Comparison of ENCODE assay signal across 8 cellular contexts in the genomic region with DNA sequence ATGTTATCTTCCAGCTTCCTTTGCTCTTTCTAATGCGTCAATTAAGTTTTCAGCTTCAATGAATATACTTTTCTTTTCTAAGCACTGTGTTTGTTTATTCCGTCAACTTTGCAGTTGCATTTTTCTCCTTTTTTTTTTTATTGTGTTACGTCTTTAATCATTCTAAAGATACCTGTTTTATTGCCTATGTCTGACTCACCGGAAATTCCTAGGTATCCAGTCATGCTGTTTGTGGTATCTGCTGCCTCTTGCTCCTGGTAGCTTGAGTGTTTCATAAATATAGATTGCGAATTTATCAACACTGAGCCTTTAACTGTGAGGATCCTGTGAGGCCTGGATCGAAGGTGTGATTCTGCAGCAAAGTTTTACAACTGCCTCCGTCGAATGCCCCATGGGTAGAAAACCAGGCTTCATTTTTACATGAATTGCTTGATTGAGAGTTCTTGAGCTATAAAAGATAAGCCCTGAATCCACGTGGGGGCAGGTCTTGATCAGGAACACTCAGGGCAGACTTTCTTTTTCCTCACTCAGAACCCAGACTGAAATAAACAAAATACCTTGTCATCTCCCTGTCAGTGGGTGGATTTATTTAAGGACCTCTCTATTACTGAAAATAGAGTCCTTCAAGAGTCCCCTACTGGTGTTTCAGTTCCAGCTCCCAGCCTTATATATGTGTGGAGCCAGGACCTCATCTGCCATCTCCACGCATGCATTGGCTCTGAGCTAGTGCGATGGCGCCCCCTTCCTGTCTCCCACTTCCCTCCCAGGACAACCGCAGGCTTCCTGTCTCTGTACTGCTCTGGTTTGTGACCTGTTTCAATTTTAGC.
DNase-seq lines count a peak whose midpoint lies in the region; ATAC-seq and TF ChIP-seq lines count a peak whose summit lies in the region.

No MANE protein-coding gene starts in this region.

- H3K9me3 ChIP-seq in OCI-LY3 (ENCODE audit: insufficient read depth, low read length) (no peaks in the 10 kb centered on the region), colonic mucosa (no peaks in the 10 kb centered on the region)

- no peaks in the 10 kb centered on the region for H3K27me3 ChIP-seq in OCI-LY3 (ENCODE audit: low read depth, low read length)
- no peaks in the 10 kb centered on the region for H3K27me3 ChIP-seq in colonic mucosa

- intact Hi-C loops in colonic mucosa (cut with DNase I): loop anchor here (5.0 kb wide), 2 partner anchors 58 to 223 kb away; no protein-coding TSS in a partner anchor

- peak; percentile 14 for DNase-seq in NCI-H1694 treated with DMSO at 0.1 percent for 48 hours (lab: John Stamatoyannopoulos, UW)
- no peak for DNase-seq in NCI-H1694 (lab: John Stamatoyannopoulos, UW)
- peak; percentile 89 for DNase-seq in HCEC 1CT
- peak; percentile 68 for DNase-seq in colonic mucosa
- peak; percentile 53 for DNase-seq in myocyte (ENCODE audit: low read depth)
- no peak for DNase-seq in NCI-H446 treated with DMSO at 0.1 percent for 48 hours (lab: John Stamatoyannopoulos, UW)

- H4K20me1 ChIP-seq in OCI-LY3 (ENCODE audit: insufficient read depth, low read length): no peaks in the 10 kb centered on the region

- no peak for ATAC-seq in HG03139 (IDR thresholded peaks at IDR 0.05; ENCODE audit: unreplicated experiment)

- peak; percentile 69 for TF ChIP-seq CTCF in OCI-LY3 (IDR thresholded peaks at IDR 0.05; ENCODE audit: low read depth, low read length)
- peak; percentile 36 for TF ChIP-seq CTCF in colonic mucosa (IDR thresholded peaks at IDR 0.05)

- no peak overlapping the region for H3K9ac ChIP-seq in OCI-LY3 (ENCODE audit: low read length)
- H3K9ac ChIP-seq in colonic mucosa (ENCODE audit: low read depth in 2 of 2, low read length in 2 of 2): no peak overlapping the region

- H3K4me2 ChIP-seq in OCI-LY3 (ENCODE audit: low read length): no peak overlapping the region

- H2AFZ ChIP-seq in OCI-LY3 (ENCODE audit: low read depth, low read length): no peak overlapping the region

- no peaks in the 10 kb centered on the region for H3K79me2 ChIP-seq in OCI-LY3 (ENCODE audit: low read length)

- H3K27ac ChIP-seq in OCI-LY3 (ENCODE audit: low read length) (no peak overlapping the region), colonic mucosa (peak overlapping the region; percentile 67)

- H3K36me3 ChIP-seq in OCI-LY3 (replicated peaks; ENCODE audit: low read depth, low read length) (no peaks in the 10 kb centered on the region), colonic mucosa (no peaks in the 10 kb centered on the region)

- peaks cover 13% of the 10 kb centered on the region for H3K4me1 ChIP-seq in OCI-LY3 (ENCODE audit: low read length)
- no peaks in the 10 kb centered on the region for H3K4me1 ChIP-seq in colonic mucosa

- H3K4me3 ChIP-seq in OCI-LY3 (ENCODE audit: low read length) (no peak overlapping the region), colonic mucosa (no peak overlapping the region)

Comparison
In these comparisons a context has a peak if more than half of its experiments do, and no peak if none do; other contexts are left out.
1. DNase-seq: peak in NCI-H1694 treated with DMSO at 0.1 percent for 48 hours (single experiment), HCEC 1CT (single experiment), colonic mucosa (single experiment) and myocyte (single experiment); none in NCI-H1694 (single experiment) and NCI-H446 treated with DMSO at 0.1 percent for 48 hours (single experiment).